In genomic region chr6:144184186-144184585, GRCh38 we compare ENCODE assay signal across 2 cellular contexts. TPM values are rescaled to one million over a fixed set of nuclear protein-coding genes. Genes with fewer than 3 reads are reported as not detected.
"Had no signal": no experiment of that assay in that cellular context is flagged by ENCODE, and none has a peak within 500 bp of the region (broad histone marks: within the 10 kb centered on the region; RNA-seq: fewer than 3 reads in every experiment).

No MANE protein-coding gene starts in this region.

RNA-seq across cellular contexts. Expression of gene STX11, which starts 33.9 kb away (rescaled TPM):
- total RNA-seq: HepG2, HT-29 had no signal
